In the genomic region with DNA sequence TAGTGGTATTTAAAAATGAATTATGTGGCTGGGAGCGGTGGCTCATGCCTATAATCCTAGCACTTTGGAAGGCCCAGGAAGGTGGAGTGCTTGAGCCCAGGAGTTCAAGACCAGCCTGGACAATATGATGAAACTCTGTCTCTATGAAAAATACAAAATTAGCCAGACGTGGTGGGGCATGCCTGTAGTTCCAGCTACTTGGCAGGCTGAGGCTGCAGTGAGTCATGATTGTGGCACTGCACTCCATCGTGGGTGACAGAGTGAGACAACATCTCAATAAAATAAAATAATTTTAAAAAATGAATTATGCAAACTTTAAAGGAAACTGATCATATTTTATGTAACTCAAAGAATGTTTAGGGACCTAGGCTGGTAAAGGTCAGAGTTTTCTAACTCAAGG, we compare ENCODE assay signal across 11 cellular contexts. TPM values are rescaled to one million over a fixed set of nuclear protein-coding genes. Genes with fewer than 3 reads are reported as not detected.
DNase-seq lines count a peak whose midpoint lies in the region; TF ChIP-seq lines count a peak whose summit lies in the region.
"Had no signal": no experiment of that assay in that cellular context is flagged by ENCODE, and none has a peak within 500 bp of the region (broad histone marks: within the 10 kb centered on the region; RNA-seq: fewer than 3 reads in every experiment).

No MANE protein-coding gene starts in this region.

- H3K9me3 ChIP-seq in SU-DHL-6 (ENCODE audit: insufficient read depth, low read length): no peaks in the 10 kb centered on the region
- no peaks in the 10 kb centered on the region for H3K9me3 ChIP-seq in sigmoid colon
- H3K9me3 ChIP-seq in spleen: no peaks in the 10 kb centered on the region
- H3K9me3 ChIP-seq: lower lobe of right lung, transverse colon had no signal

- H3K79me2 ChIP-seq in SU-DHL-6 (ENCODE audit: insufficient read depth, low read length): peaks cover 98% of the 10 kb centered on the region

- no peak overlapping the region for H3K4me2 ChIP-seq in SU-DHL-6 (ENCODE audit: low read depth, low read length, poor library complexity, severe bottlenecking)

- H3K27me3 ChIP-seq in SU-DHL-6 (ENCODE audit: low read length): no peaks in the 10 kb centered on the region
- no peaks in the 10 kb centered on the region for H3K27me3 ChIP-seq in sigmoid colon
- peaks cover 0 to 5% (median 0%) of the 10 kb centered on the region in 7 donors for H3K27me3 ChIP-seq in spleen (replicated peaks in 1 of 7)
- H3K27me3 ChIP-seq: transverse colon had no signal

- peak overlapping the region; percentile 39 for H3K27ac ChIP-seq in SU-DHL-6 (ENCODE audit: low read depth, low read length)
- peak overlapping the region in 3 of 4 donors; percentile 5 to 60 (median 54) for H3K27ac ChIP-seq in sigmoid colon
- H3K27ac ChIP-seq in spleen: no peak overlapping the region
- H3K27ac ChIP-seq: 22Rv1, lower lobe of right lung had no signal

- WGBS in sigmoid colon, 2 donors: 30 to 59% methylated on average over 3 of the region's 3 CpGs
- WGBS in spleen, 5 donors: 60 to 68% (median 63%) methylated on average over 3 of the region's 3 CpGs

- H3K36me3 ChIP-seq in SU-DHL-6 (ENCODE audit: low read length) (peaks cover 5% of the 10 kb centered on the region), sigmoid colon (no peaks in the 10 kb centered on the region), spleen (no peaks in the 10 kb centered on the region)
- H3K36me3 ChIP-seq: lower lobe of right lung, transverse colon had no signal

- H3K9ac ChIP-seq in SU-DHL-6 (ENCODE audit: low read length): no peak overlapping the region

- TF ChIP-seq POLR2A in sigmoid colon (IDR thresholded peaks at IDR 0.05) (no peak), spleen (IDR thresholded peaks at IDR 0.05) (no peak)

- H3K4me3 ChIP-seq in SU-DHL-6 (ENCODE audit: insufficient read depth, low read length, poor library complexity, severe bottlenecking) (no peak overlapping the region), fibroblast of the aortic adventitia (ENCODE audit: low read depth, low read length) (no peak overlapping the region), sigmoid colon (no peak overlapping the region), spleen (no peak overlapping the region)
- H3K4me3 ChIP-seq: lower lobe of right lung, transverse colon had no signal

- H4K20me1 ChIP-seq in SU-DHL-6 (ENCODE audit: low read depth, low read length): peaks cover 4% of the 10 kb centered on the region; the same call in 1 of the 2 replicates

- peaks cover 48% of the 10 kb centered on the region for H3F3A ChIP-seq in SU-DHL-6 (ENCODE audit: insufficient read depth)

- no peak overlapping the region for H2AFZ ChIP-seq in SU-DHL-6 (ENCODE audit: low read depth, low read length, severe bottlenecking)

- TF ChIP-seq EP300 in sigmoid colon (IDR thresholded peaks at IDR 0.05): peak in 1 of 4 donors; percentile 23

- no peak for TF ChIP-seq CTCF in SU-DHL-6 (IDR thresholded peaks at IDR 0.05; ENCODE audit: insufficient read depth, low read length, poor library complexity, severe bottlenecking)
- TF ChIP-seq CTCF in fibroblast of the aortic adventitia (IDR thresholded peaks at IDR 0.05; ENCODE audit: insufficient read depth, low read length): no peak
- no peak for TF ChIP-seq CTCF in sigmoid colon (IDR thresholded peaks at IDR 0.05)
- TF ChIP-seq CTCF in spleen (IDR thresholded peaks at IDR 0.05 in 8 of 11, conservative IDR thresholded peaks at IDR 0.05 in 3 of 11): no peak

- H3K9me2 ChIP-seq in SU-DHL-6 (replicated peaks; ENCODE audit: insufficient read depth, low read length): no peaks in the 10 kb centered on the region

- peak; percentile 47 for DNase-seq in DMS 273 (lab: John Stamatoyannopoulos, UW; ENCODE audit: unreplicated experiment)
- no peak for DNase-seq in DMS 273 treated with DMSO at 0.1 percent for 48 hours (lab: John Stamatoyannopoulos, UW)
- DNase-seq in fibroblast of the aortic adventitia (ENCODE audit: low read depth): peak; percentile 29
- DNase-seq in sigmoid colon: no peak
- no peak for DNase-seq in activated CD4-positive, alpha-beta T cell treated with anti-CD3 and anti-CD28 coated beads, Interleukin-2, amount 50 U/mL, for 1 hour
- DNase-seq in NCI-H345 treated with DMSO at 0.1 percent for 48 hours (lab: John Stamatoyannopoulos, UW; ENCODE audit: unreplicated experiment): no peak
- no peak for DNase-seq in spleen
- DNase-seq: lower lobe of right lung, transverse colon had no signal

- intact Hi-C loops in sigmoid colon (cut with DNase I) (loop anchor here (2.0 kb wide), 1 partner anchor 18 kb away; no protein-coding TSS in a partner anchor), spleen (cut with DNase I; ENCODE audit: low total_unique reads) (no loop called here)

- H3K4me1 ChIP-seq in sigmoid colon: peaks cover 0 to 41% (median 23%) of the 10 kb centered on the region in 4 donors
- peaks cover 0 to 12% (median 0%) of the 10 kb centered on the region in 6 donors for H3K4me1 ChIP-seq in spleen

RNA-seq across cellular contexts. Expression of a gene that starts 26.2 kb away (rescaled TPM):
- total RNA-seq in fibroblast of the aortic adventitia (ENCODE audit: low replicate concordance) (17.6 and 22.5 TPM in 2 replicates), sigmoid colon (100 to 1,000 TPM in 1 of 4 donors, 10 to 100 TPM in 3; 67.8 to 127 (median 91.0) TPM), spleen (10 to 100 TPM in 4 of 7 donors, 1 to 10 TPM in 3; 8.3 to 15.7 (median 13.0) TPM)
- polyA plus RNA-seq in sigmoid colon (10 to 100 TPM; 11.5 to 21.0 (median 15.0) TPM), spleen (1 to 10 TPM; 4.6 to 5.4 (median 4.9) TPM)

Comparison
In these comparisons a context has a peak if more than half of its experiments do, and no peak if none do; other contexts are left out.
1. DNase-seq: peak in DMS 273 (single experiment) and fibroblast of the aortic adventitia (single experiment); none in DMS 273 treated with DMSO at 0.1 percent for 48 hours (single experiment), sigmoid colon (single experiment), activated CD4-positive, alpha-beta T cell treated with anti-CD3 and anti-CD28 coated beads, Interleukin-2, amount 50 U/mL, for 1 hour (single experiment), NCI-H345 treated with DMSO at 0.1 percent for 48 hours (single experiment) and spleen (single experiment).
2. H3K27ac ChIP-seq: peak in SU-DHL-6 (single experiment) and sigmoid colon (3 of 4); none in spleen (0 of 8).